ENCODE assay signal across 8 cellular contexts in the genomic region with DNA sequence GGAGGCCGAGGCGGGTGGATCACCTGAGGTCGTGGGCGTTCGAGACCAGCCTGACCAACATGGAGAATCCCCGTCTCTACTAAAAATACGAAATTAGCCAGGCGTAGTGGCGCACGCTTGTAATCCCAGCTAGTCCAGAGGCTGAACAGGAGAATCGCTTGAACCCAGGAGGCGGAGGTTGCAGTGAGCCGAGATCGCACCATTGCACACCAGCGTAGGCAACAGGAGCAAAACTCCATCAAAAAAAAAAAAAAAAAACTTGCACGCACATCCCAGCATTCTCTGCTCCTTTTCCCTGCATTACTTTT. TPM values are rescaled to one million over a fixed set of nuclear protein-coding genes. Genes with fewer than 3 reads are reported as not detected.
DNase-seq lines count a peak whose midpoint lies in the region; ATAC-seq and TF ChIP-seq lines count a peak whose summit lies in the region.

No MANE protein-coding gene starts in this region.

- H3K27ac ChIP-seq in muscle layer of duodenum (ENCODE audit: low read length): peak overlapping the region; percentile 99
- H3K27ac ChIP-seq in tibial artery: peak overlapping the region; percentile 99 to 100
- H3K27ac ChIP-seq in SJCRH30: no peak overlapping the region

- DNase-seq in activated T-cell treated with anti-CD3 and anti-CD28 coated beads, Interleukin-2, amount 50 U/mL, for 4 hours: no peak
- DNase-seq in activated T-cell treated with anti-CD3 and anti-CD28 coated beads, Interleukin-2, amount 50 U/mL, for 48 hours: no peak
- no peak for DNase-seq in activated naive CD8-positive, alpha-beta T cell treated with anti-CD3 and anti-CD28 coated beads, Interleukin-2, amount 50 U/mL, for 24 hours
- DNase-seq in tibial artery (no peak), SJCRH30 (no peak)
- no peak for DNase-seq in activated CD8-positive, alpha-beta memory T cell treated with anti-CD3 and anti-CD28 coated beads for 24 hours

- peaks cover 28% of the 10 kb centered on the region for H3K4me1 Mint-ChIP-seq in activated T-cell treated with anti-CD3 and anti-CD28 coated beads, Interleukin-2, amount 50 U/mL, for 4 hours (ENCODE audit: low read depth)
- H3K4me1 Mint-ChIP-seq in activated naive CD8-positive, alpha-beta T cell treated with anti-CD3 and anti-CD28 coated beads, Interleukin-2, amount 50 U/mL, for 24 hours: peaks cover 49% of the 10 kb centered on the region

- peak overlapping the region; percentile 78 for H3K4me3 Mint-ChIP-seq in activated T-cell treated with anti-CD3 and anti-CD28 coated beads, Interleukin-2, amount 50 U/mL, for 4 hours
- H3K4me3 Mint-ChIP-seq in activated naive CD8-positive, alpha-beta T cell treated with anti-CD3 and anti-CD28 coated beads, Interleukin-2, amount 50 U/mL, for 24 hours: no peak overlapping the region

- H3K27me3 Mint-ChIP-seq in activated T-cell treated with anti-CD3 and anti-CD28 coated beads, Interleukin-2, amount 50 U/mL, for 4 hours (ENCODE audit: low read depth): no peaks in the 10 kb centered on the region
- no peaks in the 10 kb centered on the region for H3K27me3 Mint-ChIP-seq in activated naive CD8-positive, alpha-beta T cell treated with anti-CD3 and anti-CD28 coated beads, Interleukin-2, amount 50 U/mL, for 24 hours

- no peaks in the 10 kb centered on the region for H3K36me3 ChIP-seq in muscle layer of duodenum (ENCODE audit: control insufficient read depth in 1 of 2, insufficient read depth in 2 of 2, low read length in 2 of 2)
- no peaks in the 10 kb centered on the region for H3K36me3 ChIP-seq in tibial artery
- no peaks in the 10 kb centered on the region for H3K36me3 ChIP-seq in SJCRH30

- no peak for TF ChIP-seq CTCF in tibial artery (IDR thresholded peaks at IDR 0.05)

- peaks cover 3 to 33% of the 10 kb centered on the region in 2 donors for H3K4me1 ChIP-seq in muscle layer of duodenum (ENCODE audit: control insufficient read depth in 1 of 2, insufficient read depth in 2 of 2, low read length in 2 of 2)
- H3K4me1 ChIP-seq in tibial artery: peaks cover 1 to 39% (median 27%) of the 10 kb centered on the region in 4 donors
- H3K4me1 ChIP-seq in SJCRH30: peaks cover 5% of the 10 kb centered on the region; the same call in 1 of the 2 replicates

- H3K9me3 Mint-ChIP-seq in activated T-cell treated with anti-CD3 and anti-CD28 coated beads, Interleukin-2, amount 50 U/mL, for 4 hours: no peaks in the 10 kb centered on the region
- H3K9me3 Mint-ChIP-seq in activated naive CD8-positive, alpha-beta T cell treated with anti-CD3 and anti-CD28 coated beads, Interleukin-2, amount 50 U/mL, for 24 hours: no peaks in the 10 kb centered on the region

- ATAC-seq in activated T-cell treated with anti-CD3 and anti-CD28 coated beads, Interleukin-2, amount 50 U/mL, for 4 hours: no peak
- no peak for ATAC-seq in activated naive CD8-positive, alpha-beta T cell treated with anti-CD3 and anti-CD28 coated beads, Interleukin-2, amount 50 U/mL, for 24 hours
- no peak for ATAC-seq in HG03439 (IDR thresholded peaks at IDR 0.05; ENCODE audit: unreplicated experiment)

- peaks cover 4% of the 10 kb centered on the region for H3K36me3 Mint-ChIP-seq in activated T-cell treated with anti-CD3 and anti-CD28 coated beads, Interleukin-2, amount 50 U/mL, for 4 hours (ENCODE audit: insufficient read depth)
- H3K36me3 Mint-ChIP-seq in activated naive CD8-positive, alpha-beta T cell treated with anti-CD3 and anti-CD28 coated beads, Interleukin-2, amount 50 U/mL, for 24 hours (ENCODE audit: low read depth): peaks cover 3% of the 10 kb centered on the region

- H3K4me3 ChIP-seq in muscle layer of duodenum (ENCODE audit: low read depth in 1 of 2, low read length in 2 of 2) (peak overlapping the region in 1 of 2 donors; percentile 76), tibial artery (no peak overlapping the region), SJCRH30 (no peak overlapping the region)

- H3K27me3 ChIP-seq in muscle layer of duodenum (ENCODE audit: low read depth, low read length): no peaks in the 10 kb centered on the region
- H3K27me3 ChIP-seq in tibial artery: no peaks in the 10 kb centered on the region
- H3K27me3 ChIP-seq in SJCRH30: no peaks in the 10 kb centered on the region

- no peaks in the 10 kb centered on the region for H3K9me3 ChIP-seq in muscle layer of duodenum (ENCODE audit: control insufficient read depth in 1 of 2, low read length in 2 of 2)
- no peaks in the 10 kb centered on the region for H3K9me3 ChIP-seq in tibial artery
- H3K9me3 ChIP-seq in SJCRH30 (replicated peaks): no peaks in the 10 kb centered on the region

- peak overlapping the region; percentile 69 for H3K27ac Mint-ChIP-seq in activated naive CD8-positive, alpha-beta T cell treated with anti-CD3 and anti-CD28 coated beads, Interleukin-2, amount 50 U/mL, for 24 hours

- intact Hi-C loops in tibial artery (cut with DNase I; ENCODE audit: low total_unique reads): no loop called here

RNA-seq across cellular contexts. Expression of a gene that starts 0.9 kb away (rescaled TPM):
- 10 to 100 TPM; 49.1 to 52.5 (median 49.8) TPM for total RNA-seq in activated T-cell treated with anti-CD3 and anti-CD28 coated beads, Interleukin-2, amount 50 U/mL, for 4 hours
- 25.1 and 26.4 TPM in 2 replicates for total RNA-seq in SJCRH30 (2014; rRNA removed; shearing (Covaris generic))

RNA-seq across cellular contexts. Expression of a gene that starts 9.2 kb away (rescaled TPM):
- 10 to 100 TPM; 24.7 to 30.9 (median 26.7) TPM for total RNA-seq in activated T-cell treated with anti-CD3 and anti-CD28 coated beads, Interleukin-2, amount 50 U/mL, for 4 hours
- total RNA-seq in SJCRH30 (2014; rRNA removed; shearing (Covaris generic)): 63.8 and 70.2 TPM in 2 replicates

RNA-seq across cellular contexts. Expression of a gene that starts 57.9 kb away (rescaled TPM):
- 1 to 10 TPM in 1 of 3 donors, under 1 TPM in 2; 0.63 to 1.7 (median 0.90) TPM for total RNA-seq in activated T-cell treated with anti-CD3 and anti-CD28 coated beads, Interleukin-2, amount 50 U/mL, for 4 hours
- 7.7 and 10.0 TPM in 2 replicates for total RNA-seq in SJCRH30 (2014; rRNA removed; shearing (Covaris generic))
